In the genomic region with DNA sequence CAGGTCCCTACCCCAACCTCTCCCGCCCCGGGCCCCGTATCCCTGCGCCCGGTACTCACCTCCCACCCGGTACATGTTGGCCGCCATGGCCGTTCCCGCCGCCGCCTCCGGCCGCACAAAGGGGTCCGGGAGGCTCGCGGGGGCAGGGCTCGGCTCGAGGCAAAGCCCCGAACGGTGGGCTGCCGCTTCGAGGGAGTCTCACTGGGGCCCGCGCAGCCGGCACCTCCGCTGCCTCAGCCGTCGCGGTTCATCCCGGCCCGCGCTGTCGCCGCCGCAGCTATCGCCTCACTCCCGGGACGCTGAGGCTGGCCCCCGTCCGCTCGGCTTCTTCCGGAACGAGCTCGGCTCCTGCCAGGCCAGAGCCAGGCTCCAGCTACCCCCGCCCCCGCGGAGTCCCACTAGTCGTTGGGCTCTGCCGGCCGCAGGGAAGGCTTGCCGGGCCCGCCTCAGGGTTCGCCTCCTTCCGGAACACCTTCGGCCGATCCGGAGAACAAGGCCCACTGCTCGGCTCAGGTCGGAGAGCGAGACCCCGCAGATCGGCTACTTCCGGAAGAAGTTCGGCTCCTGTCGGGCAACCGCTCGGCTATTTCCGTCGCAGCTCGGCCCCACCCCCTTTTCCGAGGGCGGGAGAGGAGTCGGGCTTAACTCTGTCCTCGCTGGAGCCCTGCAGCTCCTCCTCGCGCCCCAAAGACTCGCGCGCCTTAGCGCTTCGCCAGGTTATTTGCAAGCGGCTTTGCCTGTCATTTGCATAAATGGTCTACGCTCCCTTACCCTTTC, we compare ENCODE assay signal across 1 cellular context.
TF ChIP-seq lines count a peak whose summit lies in the region.

MTA2 (minus strand) TSS at position 502 of the 777 bp plus-strand sequence; CDS start at position 87, 415 bp downstream.

TF ChIP-seq in H1, 55 proteins besides CTCF, POLR2A, EP300 and RAD21:
- TF ChIP-seq FOSL1 (IDR thresholded peaks at IDR 0.05; ENCODE audit: insufficient read depth, low read depth, low read length), result no peak
- no peak for TF ChIP-seq EZH2 (IDR thresholded peaks at IDR 0.05; ENCODE audit: low read depth, low read length, severe bottlenecking)
- TF ChIP-seq EGR1 (IDR thresholded peaks at IDR 0.05; ENCODE audit: borderline replicate concordance, low read depth, low read length), result peak; percentile 62; the same call in 1 of the 2 replicates
- no peak; a peak in 1 of 4 replicates for TF ChIP-seq SIN3A (conservative IDR thresholded peaks at IDR 0.05 in 1 of 2, IDR thresholded peaks at IDR 0.05 in 1 of 2; ENCODE audit: low read depth in 1 of 2, low read length in 2 of 2)
- TF ChIP-seq CHD1 (IDR thresholded peaks at IDR 0.05; ENCODE audit: low read depth, low read length), result no peak
- peak; percentile 2 for TF ChIP-seq ASH2L (IDR thresholded peaks at IDR 0.05; ENCODE audit: low read length)
- TF ChIP-seq RBBP5 (IDR thresholded peaks at IDR 0.05; ENCODE audit: borderline replicate concordance, low read depth, low read length), result peak; percentile 56; the same call in 1 of the 2 replicates
- TF ChIP-seq TBP (IDR thresholded peaks at IDR 0.05; ENCODE audit: low read depth, low read length), result no peak
- peak; percentile 75 for TF ChIP-seq PHF8 (conservative IDR thresholded peaks at IDR 0.05; ENCODE audit: low read depth, low read length)
- TF ChIP-seq CHD2 (IDR thresholded peaks at IDR 0.05; ENCODE audit: low read length), result peak; percentile 46; the same call in 1 of the 2 replicates
- no peak for TF ChIP-seq CBX8 (IDR thresholded peaks at IDR 0.05; ENCODE audit: borderline replicate concordance, low read depth, low read length)
- TF ChIP-seq SUZ12 (IDR thresholded peaks at IDR 0.05; ENCODE audit: low read length), result no peak
- TF ChIP-seq RXRA (IDR thresholded peaks at IDR 0.05; ENCODE audit: insufficient read depth, low read depth, low read length), result no peak
- TF ChIP-seq GABPA (IDR thresholded peaks at IDR 0.05; ENCODE audit: borderline replicate concordance, insufficient read depth, low read length), result no peak
- peak; percentile 38; the same call in 1 of the 2 replicates for TF ChIP-seq TAF1 (IDR thresholded peaks at IDR 0.05; ENCODE audit: low read depth, low read length)
- no peak for TF ChIP-seq SAP30 (IDR thresholded peaks at IDR 0.05; ENCODE audit: insufficient read depth, insufficient replicate concordance, low read length)
- no peak for TF ChIP-seq KDM5A (IDR thresholded peaks at IDR 0.05; ENCODE audit: low read length)
- TF ChIP-seq, protein P1, sequence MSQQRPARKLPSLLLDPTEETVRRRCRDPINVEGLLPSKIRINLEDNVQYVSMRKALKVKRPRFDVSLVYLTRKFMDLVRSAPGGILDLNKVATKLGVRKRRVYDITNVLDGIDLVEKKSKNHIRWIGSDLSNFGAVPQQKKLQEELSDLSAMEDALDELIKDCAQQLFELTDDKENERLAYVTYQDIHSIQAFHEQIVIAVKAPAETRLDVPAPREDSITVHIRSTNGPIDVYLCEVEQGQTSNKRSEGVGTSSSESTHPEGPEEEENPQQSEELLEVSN (IDR thresholded peaks at IDR 0.05), result no peak
- 0 out of 2 replicates have a peak, but pooled peaks have one; percentile 32 for TF ChIP-seq SP1 (IDR thresholded peaks at IDR 0.05; ENCODE audit: low read depth, low read length)
- TF ChIP-seq, protein P2, sequence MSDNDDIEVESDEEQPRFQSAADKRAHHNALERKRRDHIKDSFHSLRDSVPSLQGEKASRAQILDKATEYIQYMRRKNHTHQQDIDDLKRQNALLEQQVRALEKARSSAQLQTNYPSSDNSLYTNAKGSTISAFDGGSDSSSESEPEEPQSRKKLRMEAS (IDR thresholded peaks at IDR 0.05), result 0 out of 2 replicates have a peak, but pooled peaks have one; percentile 44
- TF ChIP-seq KDM4A (IDR thresholded peaks at IDR 0.05; ENCODE audit: low read depth, low read length, severe bottlenecking), result peak; percentile 41
- TF ChIP-seq, protein P3, sequence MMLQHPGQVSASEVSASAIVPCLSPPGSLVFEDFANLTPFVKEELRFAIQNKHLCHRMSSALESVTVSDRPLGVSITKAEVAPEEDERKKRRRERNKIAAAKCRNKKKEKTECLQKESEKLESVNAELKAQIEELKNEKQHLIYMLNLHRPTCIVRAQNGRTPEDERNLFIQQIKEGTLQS (IDR thresholded peaks at IDR 0.05; ENCODE audit: insufficient read depth, low read depth, low read length), result no peak
- no peak for TF ChIP-seq POU5F1 (IDR thresholded peaks at IDR 0.05; ENCODE audit: low read depth, low read length)
- no peak for TF ChIP-seq CREB1 (IDR thresholded peaks at IDR 0.05)
- no peak for TF ChIP-seq BRCA1 (IDR thresholded peaks at IDR 0.05; ENCODE audit: low read depth, low read length)
- TF ChIP-seq HDAC6 (IDR thresholded peaks at IDR 0.05; ENCODE audit: low read depth, low read length), result no peak
- TF ChIP-seq SRF (IDR thresholded peaks at IDR 0.05; ENCODE audit: low read depth, low read length), result no peak
- no peak for TF ChIP-seq JUN (IDR thresholded peaks at IDR 0.05; ENCODE audit: low read depth, low read length)
- peak; percentile 36; the same call in 1 of the 2 replicates for TF ChIP-seq POLR2AphosphoS5 (IDR thresholded peaks at IDR 0.05; ENCODE audit: low read depth, low read length)
- TF ChIP-seq SIRT6 (IDR thresholded peaks at IDR 0.05; ENCODE audit: low read length), result no peak
- TF ChIP-seq BCL11A (IDR thresholded peaks at IDR 0.05; ENCODE audit: low read depth in 2 of 2, low read length in 2 of 2), result no peak
- no peak for TF ChIP-seq TEAD4 (IDR thresholded peaks at IDR 0.05; ENCODE audit: low read depth, low read length)
